ENCODE assay signal across 8 cellular contexts in the genomic region with DNA sequence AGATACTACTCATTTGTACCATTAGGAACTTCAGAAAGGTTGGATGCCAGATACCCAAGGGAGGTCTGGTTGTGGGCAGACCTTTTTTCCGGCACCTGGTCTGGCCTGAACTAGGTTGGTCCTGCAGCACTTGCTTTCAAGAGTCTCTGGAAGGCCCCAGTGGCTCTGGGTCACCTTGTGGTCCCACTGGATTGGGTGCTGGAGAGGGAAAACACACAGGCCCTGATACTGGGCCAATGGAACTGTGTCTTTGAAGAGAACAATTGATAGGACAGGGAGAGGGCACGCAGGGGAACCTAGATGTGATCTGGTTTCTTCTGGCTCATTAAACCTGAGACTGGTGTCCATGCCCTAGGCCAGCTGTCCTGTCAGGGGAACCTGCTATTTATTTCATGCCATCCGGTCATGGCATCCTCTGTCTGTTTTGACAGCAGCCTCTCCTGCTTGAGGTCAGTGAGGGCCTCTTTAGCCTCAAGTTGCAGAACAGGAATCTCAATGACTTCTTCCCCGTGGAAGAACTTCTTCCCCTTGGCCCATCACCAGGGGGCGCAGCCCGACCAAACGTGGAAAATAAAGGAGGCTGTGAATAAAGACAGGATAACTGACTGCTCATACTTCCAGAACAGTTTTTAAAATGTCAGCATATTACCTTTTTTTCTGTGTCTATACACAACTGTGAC.
DNase-seq lines count a peak whose midpoint lies in the region; ATAC-seq and TF ChIP-seq lines count a peak whose summit lies in the region.

No MANE protein-coding gene starts in this region.

- no peak overlapping the region for H3K4me3 ChIP-seq in GM12864 (ENCODE audit: low read depth, low read length)
- no peak overlapping the region for H3K4me3 ChIP-seq in astrocyte of the cerebellum (ENCODE audit: low read depth, low read length)

- in situ Hi-C loops in astrocyte of the cerebellum (cut with HindIII; ENCODE audit: low sequenced_read_pairs) = no loop called here

- TF ChIP-seq CTCF in GM12864 (IDR thresholded peaks at IDR 0.05; ENCODE audit: low read depth, low read length, missing control alignments) (peak; percentile 68), astrocyte of the cerebellum (IDR thresholded peaks at IDR 0.05; ENCODE audit: low read depth, low read length, missing control alignments) (peak; percentile 89)

- DNase-seq in GM12864 (ENCODE audit: low read depth) = no peak
- peak; percentile 49 for DNase-seq in NCI-H1694 (lab: John Stamatoyannopoulos, UW)
- DNase-seq in T1000 (lab: John Stamatoyannopoulos, UW) = peak; percentile 46
- DNase-seq in astrocyte of the cerebellum (ENCODE audit: low read depth) = peak; percentile 53
- peak in 40 of 51 donors; percentile 1 to 74 (median 34) for DNase-seq in hypothalamus (lab: John Stamatoyannopoulos, UW)
- peak; percentile 41 to 63 (median 49) for DNase-seq in stimulated activated CD4-positive, alpha-beta T cell treated with anti-CD3 and anti-CD28 coated beads, Interleukin-12 subunit alpha, Interleukin-12 subunit beta, amount 100 ng/mL, for 48 hours (ENCODE audit: low read depth in 2 of 3, low spot score in 1 of 3)

- ATAC-seq in GM21717 (IDR thresholded peaks at IDR 0.05; ENCODE audit: unreplicated experiment) (no peak), GM21381 (IDR thresholded peaks at IDR 0.05; ENCODE audit: unreplicated experiment) (no peak)
